ENCODE assay signal across 14 cellular contexts in the genomic region with DNA sequence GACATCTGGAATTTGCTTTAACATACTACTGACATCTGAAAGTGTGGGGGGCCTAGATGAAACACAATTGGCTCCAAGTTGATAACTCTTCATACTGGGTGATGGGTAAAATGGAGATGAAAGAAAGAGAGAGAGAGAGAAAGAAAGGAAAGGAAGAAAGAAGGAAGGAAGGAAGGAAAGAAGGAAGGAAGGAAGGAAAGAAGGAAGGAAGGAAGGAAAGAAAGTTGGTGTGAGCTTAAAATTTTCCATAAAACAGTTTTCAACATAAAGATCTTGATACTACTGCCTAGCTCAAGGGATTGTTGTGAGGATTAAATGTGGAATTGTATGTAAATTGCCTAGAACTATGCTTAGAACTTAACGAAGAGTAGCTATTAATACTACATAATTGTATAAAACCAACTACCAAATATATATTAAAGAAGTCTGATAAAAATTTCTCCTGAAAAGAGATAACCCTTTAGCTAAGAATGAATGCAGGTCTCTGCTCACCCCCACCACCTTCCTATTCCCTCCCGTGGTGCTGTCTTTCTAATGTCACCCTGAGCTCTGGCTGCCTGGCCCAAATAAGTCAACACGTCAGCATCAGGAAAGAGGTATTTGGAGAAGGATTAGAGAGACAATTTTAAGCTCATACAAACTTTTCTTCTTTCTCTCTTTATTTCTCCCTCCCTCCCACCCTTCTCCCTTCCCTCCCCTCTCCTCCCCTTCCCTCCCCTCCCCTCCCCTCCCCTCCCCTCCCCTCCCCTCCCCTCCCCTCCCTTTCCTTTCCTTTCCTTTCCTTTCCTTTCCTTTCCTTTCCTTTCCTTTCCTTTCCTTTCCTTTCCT.
A peak's percentile ranks its signal among the peaks of the same experiment; 100 is the strongest.
DNase-seq lines count a peak whose midpoint lies in the region; ATAC-seq, FAIRE-seq and TF ChIP-seq lines count a peak whose summit lies in the region.
"Had no signal": no experiment of that assay in that cellular context is flagged by ENCODE, and none has a peak within 500 bp of the region (broad histone marks: within the 10 kb centered on the region; RNA-seq: fewer than 3 reads in every experiment).

No MANE protein-coding gene starts in this region.

- no peak for ATAC-seq in A549
- no peak for ATAC-seq in CD4-positive, alpha-beta T cell (ENCODE audit: poor library complexity)
- no peak for ATAC-seq in effector memory CD8-positive, alpha-beta T cell (replicated peaks)

- H3K27me3 Mint-ChIP-seq in CD4-positive, alpha-beta T cell = no peaks in the 10 kb centered on the region
- H3K27me3 Mint-ChIP-seq in effector memory CD8-positive, alpha-beta T cell = peaks cover 11 to 12% of the 10 kb centered on the region in 2 donors

- no peaks in the 10 kb centered on the region for H3K36me3 Mint-ChIP-seq in CD4-positive, alpha-beta T cell (ENCODE audit: low read depth)
- no peaks in the 10 kb centered on the region for H3K36me3 Mint-ChIP-seq in effector memory CD8-positive, alpha-beta T cell (ENCODE audit: insufficient read depth)

- FAIRE-seq in A549 (lab: Jason Lieb, UNC) = no peak
- FAIRE-seq: urothelium cell line had no signal

- H3K27ac ChIP-seq in A549 = peak overlapping the region; percentile 10 to 83; a peak in 4 of 6 replicates
- H3K27ac ChIP-seq in CD4-positive, alpha-beta T cell (ENCODE audit: low read depth, low read length) = no peak overlapping the region
- peak overlapping the region; percentile 65; the same call in 1 of the 2 replicates for H3K27ac ChIP-seq in OCI-LY3 (ENCODE audit: low read length)
- no peak overlapping the region for H3K27ac ChIP-seq in RWPE1
- no peak overlapping the region for H3K27ac ChIP-seq in coronary artery
- H3K27ac ChIP-seq: C4-2B had no signal

- H3K4me3 ChIP-seq in A549 (no peak overlapping the region), OCI-LY3 (ENCODE audit: low read length) (no peak overlapping the region), coronary artery (no peak overlapping the region)
- H3K4me3 ChIP-seq: right atrium auricular region had no signal

- H3K9me3 ChIP-seq in A549 (no peaks in the 10 kb centered on the region), OCI-LY3 (ENCODE audit: insufficient read depth, low read length) (no peaks in the 10 kb centered on the region)
- H3K9me3 ChIP-seq in CD4-positive, alpha-beta T cell (ENCODE audit: control insufficient read depth, low read length) = no peaks in the 10 kb centered on the region
- H3K9me3 ChIP-seq: right atrium auricular region had no signal

- in situ Hi-C loops in KBM-7 (cut with MboI; ENCODE audit: low pct_unique_long_range_greater_than_20kb, low sequenced_read_pairs) = loop anchor here (10.0 kb wide), 1 partner anchor 190 kb away; no protein-coding TSS in a partner anchor

- H3K4me1 ChIP-seq in A549 = peaks cover 21% of the 10 kb centered on the region; the same call in 2 of the 3 replicates
- peaks cover 40% of the 10 kb centered on the region for H3K4me1 ChIP-seq in OCI-LY3 (ENCODE audit: low read length)

- H2AFZ ChIP-seq in OCI-LY3 (ENCODE audit: low read depth, low read length) = no peak overlapping the region

- DNase-seq in A549 (ENCODE audit: low read depth in 1 of 2, low spot score in 1 of 2) (no peak), KBM-7 (no peak), RWPE1 (ENCODE audit: low spot score) (no peak), coronary artery (ENCODE audit: low spot score) (no peak)
- no peak for DNase-seq in CD4-positive, alpha-beta T cell
- no peak for DNase-seq in effector memory CD8-positive, alpha-beta T cell
- no peak for DNase-seq in stimulated activated naive CD4-positive, alpha-beta T cell (lab: John Stamatoyannopoulos, UW)
- DNase-seq: EL, NCI-H524 had no signal

- WGBS in A549 (ENCODE audit: missing lambda C conversion rate) = 59% methylated on average over 3 of the region's 3 CpGs

- POLR2A ChIA-PET in A549 (lab: Yijun Ruan, JAX) = no interaction called here
- POLR2A ChIA-PET in CD4-positive, alpha-beta T cell (lab: Charles Lee) = interaction anchor here (0.6 to 3.2 kb wide), 16 partner anchors 8 to 207 kb away, joined by 3 to 26 read pairs (median 6); no protein-coding TSS in a partner anchor
- POLR2A ChIA-PET in RWPE1 (lab: Yijun Ruan, JAX; ENCODE audit: low non-redundant PET) = no interaction called here

- no peak for TF ChIP-seq POLR2A in A549 (IDR thresholded peaks at IDR 0.05; ENCODE audit: low read length)

- peak overlapping the region; percentile 86 for H3K27ac Mint-ChIP-seq in CD4-positive, alpha-beta T cell
- peak overlapping the region; percentile 81 to 96 for H3K27ac Mint-ChIP-seq in effector memory CD8-positive, alpha-beta T cell

- no peak for TF ChIP-seq EP300 in A549 (IDR thresholded peaks at IDR 0.05)

- no peaks in the 10 kb centered on the region for H3K36me3 ChIP-seq in OCI-LY3 (replicated peaks; ENCODE audit: low read depth, low read length)
- H3K36me3 ChIP-seq: right atrium auricular region had no signal

- H3K4me2 ChIP-seq in A549 (no peak overlapping the region), OCI-LY3 (ENCODE audit: low read length) (peak overlapping the region; percentile 66; the same call in 1 of the 2 replicates)

- no peaks in the 10 kb centered on the region for H3K9me3 Mint-ChIP-seq in CD4-positive, alpha-beta T cell
- H3K9me3 Mint-ChIP-seq in effector memory CD8-positive, alpha-beta T cell = no peaks in the 10 kb centered on the region
- H3K9me3 Mint-ChIP-seq: nephron had no signal

- no peak overlapping the region for H3K9ac ChIP-seq in OCI-LY3 (ENCODE audit: low read length)

- H3K4me1 Mint-ChIP-seq in CD4-positive, alpha-beta T cell (ENCODE audit: low read depth) = peaks cover 24% of the 10 kb centered on the region
- H3K4me1 Mint-ChIP-seq in effector memory CD8-positive, alpha-beta T cell (ENCODE audit: low read depth in 2 of 2) = peaks cover 15 to 21% of the 10 kb centered on the region in 2 donors

- TF ChIP-seq RAD21 in A549 (conservative IDR thresholded peaks at IDR 0.05 in 1 of 2, IDR thresholded peaks at IDR 0.05 in 1 of 2) = no peak

- H4K20me1 ChIP-seq in OCI-LY3 (ENCODE audit: insufficient read depth, low read length) = no peaks in the 10 kb centered on the region

- H3K79me2 ChIP-seq in OCI-LY3 (ENCODE audit: low read length) = no peaks in the 10 kb centered on the region

- CTCF ChIA-PET in A549 (lab: Yijun Ruan, JAX) = interaction anchor here (1.2 to 6.2 kb wide), 7 partner anchors 12 to 487 kb away, joined by 3 to 175 read pairs (median 10); no protein-coding TSS in a partner anchor
- CTCF ChIA-PET in CD4-positive, alpha-beta T cell (lab: Charles Lee) = interaction anchor here (2.2 to 5.5 kb wide), 5 partner anchors 8 to 488 kb away, joined by 18 to 172 read pairs (median 25); no protein-coding TSS in a partner anchor
- CTCF ChIA-PET in RWPE1 (lab: Yijun Ruan, JAX) = interaction anchor here (1.2 to 2.4 kb wide), 4 partner anchors 9 to 199 kb away, joined by 4 to 12 read pairs (median 5); no protein-coding TSS in a partner anchor

- intact Hi-C loops in CD4-positive, alpha-beta T cell (cut with DNase I, micrococcal nuclease) = loop anchor here (1.0 to 5.0 kb wide), 8 partner anchors 72 to 1017 kb away; no protein-coding TSS in a partner anchor

- TF ChIP-seq CTCF in A549 (IDR thresholded peaks at IDR 0.05) (no peak), OCI-LY3 (IDR thresholded peaks at IDR 0.05; ENCODE audit: low read depth, low read length) (no peak), RWPE1 (conservative IDR thresholded peaks at IDR 0.05; ENCODE audit: low read depth) (no peak), coronary artery (IDR thresholded peaks at IDR 0.05) (no peak)
- no peak for TF ChIP-seq CTCF in CD4-positive, alpha-beta T cell (IDR thresholded peaks at IDR 0.05)

- no peaks in the 10 kb centered on the region for H3K27me3 ChIP-seq in CD4-positive, alpha-beta T cell (ENCODE audit: control insufficient read depth, insufficient read depth, low read length)
- H3K27me3 ChIP-seq in OCI-LY3 (ENCODE audit: low read depth, low read length) = no peaks in the 10 kb centered on the region
- H3K27me3 ChIP-seq: right atrium auricular region had no signal

- peak overlapping the region; percentile 12 for H3K4me3 Mint-ChIP-seq in CD4-positive, alpha-beta T cell
- peak overlapping the region in 1 of 2 donors; percentile 72 for H3K4me3 Mint-ChIP-seq in effector memory CD8-positive, alpha-beta T cell
- H3K4me3 Mint-ChIP-seq: nephron had no signal

TF ChIP-seq in A549, 52 proteins besides CTCF, POLR2A, EP300 and RAD21:
- TF ChIP-seq MYC (IDR thresholded peaks at IDR 0.05; ENCODE audit: borderline replicate concordance, low read length) (no peak), PHF8 (IDR thresholded peaks at IDR 0.05; ENCODE audit: borderline replicate concordance, low read depth) (no peak)
- TF ChIP-seq, protein P1, sequence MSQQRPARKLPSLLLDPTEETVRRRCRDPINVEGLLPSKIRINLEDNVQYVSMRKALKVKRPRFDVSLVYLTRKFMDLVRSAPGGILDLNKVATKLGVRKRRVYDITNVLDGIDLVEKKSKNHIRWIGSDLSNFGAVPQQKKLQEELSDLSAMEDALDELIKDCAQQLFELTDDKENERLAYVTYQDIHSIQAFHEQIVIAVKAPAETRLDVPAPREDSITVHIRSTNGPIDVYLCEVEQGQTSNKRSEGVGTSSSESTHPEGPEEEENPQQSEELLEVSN (IDR thresholded peaks at IDR 0.05; ENCODE audit: borderline replicate concordance, low read depth) = no peak

Comparison
In these comparisons a context has a peak if more than half of its experiments do, and no peak if none do; other contexts are left out.
1. H3K27ac ChIP-seq: peak in A549 (2 of 2) and OCI-LY3 (single experiment); none in CD4-positive, alpha-beta T cell (single experiment), RWPE1 (single experiment) and coronary artery (0 of 2).